ENCODE assay signal across 8 cellular contexts in the genomic region with DNA sequence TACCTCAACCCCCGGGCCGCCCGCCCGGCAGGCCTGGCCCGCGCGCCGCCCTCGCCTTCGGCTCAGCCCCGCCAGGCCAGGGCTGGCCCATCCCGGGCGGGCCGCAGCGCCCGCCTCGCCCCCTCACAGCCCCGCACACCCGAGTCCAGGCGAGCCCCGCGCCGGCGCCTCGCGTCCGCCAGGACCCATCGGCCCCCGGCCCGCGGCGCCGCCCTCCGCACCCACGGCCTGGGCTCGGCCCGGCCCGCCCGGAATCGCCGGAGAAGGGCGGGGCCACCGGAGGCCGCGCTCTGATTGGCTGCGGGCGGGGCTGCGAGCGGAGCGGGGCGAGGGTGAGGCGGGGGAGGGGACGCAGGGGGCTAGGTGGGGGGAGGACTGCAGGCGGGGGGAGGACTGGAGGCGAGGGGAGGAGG. TPM values are rescaled to one million over a fixed set of nuclear protein-coding genes. Genes with fewer than 3 reads are reported as not detected.
DNase-seq lines count a peak whose midpoint lies in the region; ATAC-seq and TF ChIP-seq lines count a peak whose summit lies in the region.

No MANE protein-coding gene starts in this region.

- H3K14ac ChIP-seq in trophoblast cell (ENCODE audit: low read length): peak overlapping the region; percentile 95

- H3K23ac ChIP-seq in trophoblast cell (ENCODE audit: low read length): no peak overlapping the region

- TF ChIP-seq POLR2A in upper lobe of left lung (IDR thresholded peaks at IDR 0.05): peak in 1 of 4 donors; percentile 64

- ATAC-seq in GM21717 (IDR thresholded peaks at IDR 0.05; ENCODE audit: unreplicated experiment): peak; percentile 84
- ATAC-seq in upper lobe of left lung (ENCODE audit: low FRiP score in 2 of 2): peak; percentile 92 to 95

- no peak overlapping the region for H2BK12ac ChIP-seq in trophoblast cell (ENCODE audit: low read length)

- H2BK5ac ChIP-seq in trophoblast cell (ENCODE audit: low read depth, low read length, poor library complexity): peak overlapping the region; percentile 96

- H3K36me3 Mint-ChIP-seq in activated naive CD8-positive, alpha-beta T cell treated with anti-CD3 and anti-CD28 coated beads for 36 hours: no peaks in the 10 kb centered on the region

- peak overlapping the region; percentile 83 for H2AFZ ChIP-seq in trophoblast cell (ENCODE audit: insufficient read depth, low read length, poor library complexity)

- WGBS in trophoblast cell (ENCODE audit: extremely low coverage, insufficient coverage, insufficient read length): no CpG with 5 or more reads among the region's 55 CpGs
- WGBS in upper lobe of left lung, 2 donors: 0% methylated on average over 9 to 12 of the region's 55 CpGs

- H3K9ac ChIP-seq in SK-N-MC (ENCODE audit: insufficient read length) (peak overlapping the region; percentile 87), trophoblast cell (ENCODE audit: low read length) (peak overlapping the region; percentile 97)

- no peak for TF ChIP-seq RAD21 in Ishikawa (IDR thresholded peaks at IDR 0.05; ENCODE audit: low read depth)

- H3K27me3 ChIP-seq in cardiac muscle cell (no peaks in the 10 kb centered on the region), trophoblast cell (ENCODE audit: insufficient read depth, low read length) (no peaks in the 10 kb centered on the region), upper lobe of left lung (no peaks in the 10 kb centered on the region)

- TF ChIP-seq CTCF in cardiac muscle cell (IDR thresholded peaks at IDR 0.05; ENCODE audit: low read depth, low read length) (no peak), upper lobe of left lung (IDR thresholded peaks at IDR 0.05) (no peak)

- TF ChIP-seq EP300 in Ishikawa (IDR thresholded peaks at IDR 0.05; ENCODE audit: borderline replicate concordance): no peak
- no peak for TF ChIP-seq EP300 in upper lobe of left lung (IDR thresholded peaks at IDR 0.05)

- peak overlapping the region; percentile 89 for H4K91ac ChIP-seq in trophoblast cell (ENCODE audit: low read depth, low read length)

- H3K4me2 ChIP-seq in trophoblast cell (ENCODE audit: low read length): peak overlapping the region; percentile 83

- H3K4me3 ChIP-seq in SK-N-MC (peak overlapping the region; percentile 95), cardiac muscle cell (peak overlapping the region; percentile 89), trophoblast cell (ENCODE audit: low read depth, low read length) (peak overlapping the region; percentile 97), upper lobe of left lung (peak overlapping the region; percentile 36 to 98 (median 94))

- no peak overlapping the region for H2AK5ac ChIP-seq in trophoblast cell (ENCODE audit: low read length)

- H3K18ac ChIP-seq in trophoblast cell (ENCODE audit: low read length): peak overlapping the region; percentile 97

- peak overlapping the region; percentile 98 for H4K8ac ChIP-seq in trophoblast cell (ENCODE audit: low read depth, low read length)

- peaks cover 27% of the 10 kb centered on the region for H3K4me1 Mint-ChIP-seq in activated naive CD8-positive, alpha-beta T cell treated with anti-CD3 and anti-CD28 coated beads for 36 hours

- peak overlapping the region; percentile 92 for H2BK120ac ChIP-seq in trophoblast cell (ENCODE audit: insufficient read depth, low read length, poor library complexity)

- H3K79me1 ChIP-seq in trophoblast cell (ENCODE audit: low read length): peaks cover 16% of the 10 kb centered on the region

- DNase-seq in GDM1 (lab: John Stamatoyannopoulos, UW) (peak; percentile 72), SK-N-MC (ENCODE audit: low read depth, low spot score) (no peak), cardiac muscle cell (ENCODE audit: low read depth in 1 of 2, low spot score in 1 of 2) (peak; percentile 90 to 94), trophoblast cell (peak; percentile 64 to 84), upper lobe of left lung (peak; percentile 85 to 98)
- peak; percentile 89 for DNase-seq in activated naive CD8-positive, alpha-beta T cell treated with anti-CD3 and anti-CD28 coated beads for 36 hours

- peak overlapping the region; percentile 77 for H3K27ac Mint-ChIP-seq in activated naive CD8-positive, alpha-beta T cell treated with anti-CD3 and anti-CD28 coated beads for 36 hours

- H3K4me1 ChIP-seq in cardiac muscle cell (ENCODE audit: low read depth) (peaks cover 11% of the 10 kb centered on the region), trophoblast cell (ENCODE audit: control insufficient read depth in 1 of 2, insufficient read depth in 2 of 2, low read length in 2 of 2) (peaks cover 4% of the 10 kb centered on the region in 2 experiments), upper lobe of left lung (peaks cover 12 to 30% (median 17%) of the 10 kb centered on the region in 4 donors)

- H3K4me3 Mint-ChIP-seq in activated naive CD8-positive, alpha-beta T cell treated with anti-CD3 and anti-CD28 coated beads for 36 hours: peak overlapping the region; percentile 82

- no peak overlapping the region for H3K4ac ChIP-seq in trophoblast cell (ENCODE audit: low read depth, low read length)

- H3K27me3 Mint-ChIP-seq in activated naive CD8-positive, alpha-beta T cell treated with anti-CD3 and anti-CD28 coated beads for 36 hours: no peaks in the 10 kb centered on the region

- H3K9me3 ChIP-seq in SK-N-MC (ENCODE audit: low read depth, low read length) (0 out of 2 replicates have a peak, but pooled peaks cover 4% of the 10 kb centered on the region), cardiac muscle cell (ENCODE audit: low read depth) (no peaks in the 10 kb centered on the region), trophoblast cell (ENCODE audit: insufficient read depth, low read depth, low read length) (no peaks in the 10 kb centered on the region), upper lobe of left lung (no peaks in the 10 kb centered on the region)

- peak overlapping the region; percentile 81 for H4K12ac ChIP-seq in trophoblast cell (ENCODE audit: low read depth, low read length)

- H3K27ac ChIP-seq in SK-N-MC (peak overlapping the region; percentile 91), cardiac muscle cell (peak overlapping the region; percentile 88), trophoblast cell (ENCODE audit: low read depth, low read length) (peak overlapping the region; percentile 95), upper lobe of left lung (peak overlapping the region; percentile 85 to 95 (median 94))

- H3K79me2 ChIP-seq in trophoblast cell (ENCODE audit: control insufficient read depth, insufficient read depth, low read length, poor library complexity): peaks cover 26% of the 10 kb centered on the region

- peaks cover 17% of the 10 kb centered on the region for H3K36me3 ChIP-seq in SK-N-MC (ENCODE audit: insufficient read depth, low read length)
- H3K36me3 ChIP-seq in cardiac muscle cell: no peaks in the 10 kb centered on the region
- peaks cover 0 to 2% of the 10 kb centered on the region in 2 experiments for H3K36me3 ChIP-seq in trophoblast cell (ENCODE audit: control insufficient read depth in 1 of 2, insufficient read depth in 2 of 2, low read length in 2 of 2)
- H3K36me3 ChIP-seq in upper lobe of left lung: no peaks in the 10 kb centered on the region

- H3K9me3 Mint-ChIP-seq in activated naive CD8-positive, alpha-beta T cell treated with anti-CD3 and anti-CD28 coated beads for 36 hours: no peaks in the 10 kb centered on the region

TF ChIP-seq in Ishikawa, 13 proteins besides CTCF, POLR2A, EP300 and RAD21:
- TF ChIP-seq, protein P1, sequence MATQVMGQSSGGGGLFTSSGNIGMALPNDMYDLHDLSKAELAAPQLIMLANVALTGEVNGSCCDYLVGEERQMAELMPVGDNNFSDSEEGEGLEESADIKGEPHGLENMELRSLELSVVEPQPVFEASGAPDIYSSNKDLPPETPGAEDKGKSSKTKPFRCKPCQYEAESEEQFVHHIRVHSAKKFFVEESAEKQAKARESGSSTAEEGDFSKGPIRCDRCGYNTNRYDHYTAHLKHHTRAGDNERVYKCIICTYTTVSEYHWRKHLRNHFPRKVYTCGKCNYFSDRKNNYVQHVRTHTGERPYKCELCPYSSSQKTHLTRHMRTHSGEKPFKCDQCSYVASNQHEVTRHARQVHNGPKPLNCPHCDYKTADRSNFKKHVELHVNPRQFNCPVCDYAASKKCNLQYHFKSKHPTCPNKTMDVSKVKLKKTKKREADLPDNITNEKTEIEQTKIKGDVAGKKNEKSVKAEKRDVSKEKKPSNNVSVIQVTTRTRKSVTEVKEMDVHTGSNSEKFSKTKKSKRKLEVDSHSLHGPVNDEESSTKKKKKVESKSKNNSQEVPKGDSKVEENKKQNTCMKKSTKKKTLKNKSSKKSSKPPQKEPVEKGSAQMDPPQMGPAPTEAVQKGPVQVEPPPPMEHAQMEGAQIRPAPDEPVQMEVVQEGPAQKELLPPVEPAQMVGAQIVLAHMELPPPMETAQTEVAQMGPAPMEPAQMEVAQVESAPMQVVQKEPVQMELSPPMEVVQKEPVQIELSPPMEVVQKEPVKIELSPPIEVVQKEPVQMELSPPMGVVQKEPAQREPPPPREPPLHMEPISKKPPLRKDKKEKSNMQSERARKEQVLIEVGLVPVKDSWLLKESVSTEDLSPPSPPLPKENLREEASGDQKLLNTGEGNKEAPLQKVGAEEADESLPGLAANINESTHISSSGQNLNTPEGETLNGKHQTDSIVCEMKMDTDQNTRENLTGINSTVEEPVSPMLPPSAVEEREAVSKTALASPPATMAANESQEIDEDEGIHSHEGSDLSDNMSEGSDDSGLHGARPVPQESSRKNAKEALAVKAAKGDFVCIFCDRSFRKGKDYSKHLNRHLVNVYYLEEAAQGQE (IDR thresholded peaks at IDR 0.05; ENCODE audit: low read depth): no peak
- no peak for TF ChIP-seq FOXM1 (IDR thresholded peaks at IDR 0.05; ENCODE audit: borderline replicate concordance, low read depth)
- no peak for TF ChIP-seq TAF1 (IDR thresholded peaks at IDR 0.05; ENCODE audit: low read depth)
- 0 out of 2 replicates have a peak, but pooled peaks have one; percentile 13 for TF ChIP-seq EGR1 (IDR thresholded peaks at IDR 0.05)
- TF ChIP-seq TEAD4 (IDR thresholded peaks at IDR 0.05): no peak
- TF ChIP-seq, protein P2, sequence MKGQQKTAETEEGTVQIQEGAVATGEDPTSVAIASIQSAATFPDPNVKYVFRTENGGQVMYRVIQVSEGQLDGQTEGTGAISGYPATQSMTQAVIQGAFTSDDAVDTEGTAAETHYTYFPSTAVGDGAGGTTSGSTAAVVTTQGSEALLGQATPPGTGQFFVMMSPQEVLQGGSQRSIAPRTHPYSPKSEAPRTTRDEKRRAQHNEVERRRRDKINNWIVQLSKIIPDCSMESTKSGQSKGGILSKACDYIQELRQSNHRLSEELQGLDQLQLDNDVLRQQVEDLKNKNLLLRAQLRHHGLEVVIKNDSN (IDR thresholded peaks at IDR 0.05): no peak

RNA-seq across cellular contexts. Expression of a gene that starts 0.3 kb away (rescaled TPM):
- total RNA-seq in activated naive CD8-positive, alpha-beta T cell treated with anti-CD3 and anti-CD28 coated beads for 36 hours: 1 to 10 TPM; 8.3 to 9.1 TPM
- total RNA-seq in cardiac muscle cell: 23.9 and 29.8 TPM in 2 replicates
- polyA plus RNA-seq in cardiac muscle cell: 26.2 and 28.4 TPM in 2 replicates
- polyA plus RNA-seq in trophoblast cell (2013): 30.4 and 31.5 TPM in 2 replicates
- total RNA-seq in upper lobe of left lung: 10 to 100 TPM in 5 of 6 donors, 1 to 10 TPM in 1; 9.4 to 22.3 (median 15.8) TPM
